ENCODE assay signal across 7 cellular contexts in the genomic region with DNA sequence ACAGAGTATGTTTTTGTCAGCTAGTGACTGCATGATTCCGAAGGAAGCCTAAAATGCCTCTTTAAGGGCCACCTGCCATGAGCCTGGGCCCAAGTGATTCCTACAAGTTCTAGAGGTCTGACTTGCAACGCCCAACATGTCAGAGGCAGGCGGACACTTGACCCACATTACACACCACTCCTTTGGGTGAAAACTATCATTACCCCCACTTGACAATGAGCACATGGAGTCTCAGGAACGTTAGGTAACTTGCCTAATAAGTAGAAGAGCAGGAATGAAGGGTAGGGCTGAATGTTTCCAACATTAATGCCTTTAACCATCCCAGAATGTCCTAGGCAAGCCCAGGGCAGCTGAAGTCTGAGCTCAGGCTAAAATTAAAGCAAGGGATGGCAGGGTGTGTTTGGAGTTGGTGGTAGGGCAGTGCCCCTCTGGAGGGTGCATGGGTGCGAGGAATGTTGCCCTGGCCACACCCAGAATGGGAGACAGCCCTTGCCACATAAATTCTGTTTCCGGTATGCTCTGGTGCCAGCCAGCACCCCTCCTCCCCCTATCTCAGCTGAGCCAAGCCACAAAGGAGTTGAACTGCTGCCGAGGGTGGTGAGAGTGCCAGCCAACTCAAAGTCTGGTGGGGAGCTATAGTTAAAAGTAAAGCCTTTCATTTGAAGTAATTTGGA. TPM values are rescaled to one million over a fixed set of nuclear protein-coding genes. Genes with fewer than 3 reads are reported as not detected.
DNase-seq lines count a peak whose midpoint lies in the region; ATAC-seq, FAIRE-seq and TF ChIP-seq lines count a peak whose summit lies in the region.

No MANE protein-coding gene starts in this region.

- no peak overlapping the region for H3K14ac ChIP-seq in H1 (ENCODE audit: insufficient read length)

- peak overlapping the region; percentile 15 for H4K91ac ChIP-seq in H1 (replicated peaks; ENCODE audit: insufficient read length, low read length)

- CTCF ChIA-PET in H1 (lab: Charles Lee; ENCODE audit: partially characterized antibody), result interaction anchor here (0.9 kb wide), 1 partner anchor 12 kb away, joined by 4 read pairs; no protein-coding TSS in a partner anchor

- H2AK5ac ChIP-seq in H1 (ENCODE audit: low read depth, low read length), result peak overlapping the region; percentile 15; the same call in 1 of the 2 replicates

- H3K56ac ChIP-seq in H1 (replicated peaks; ENCODE audit: insufficient read length, low read depth, low read length), result no peak overlapping the region

- H3K4me2 ChIP-seq in Loucy (ENCODE audit: low read depth, low read length, poor library complexity, severe bottlenecking) (peak overlapping the region; percentile 67), H1 (ENCODE audit: insufficient read depth in 1 of 2, low read depth in 2 of 2, low read length in 2 of 2) (no peak overlapping the region)

- no peak overlapping the region for H3K23ac ChIP-seq in H1 (ENCODE audit: insufficient read length)

- H3K27ac ChIP-seq in H1 (ENCODE audit: low read depth, low read length) (no peak overlapping the region), pancreas (no peak overlapping the region)

- H3K4ac ChIP-seq in H1 (replicated peaks; ENCODE audit: insufficient read length, low read depth, low read length), result peak overlapping the region; percentile 40

- no peak for TF ChIP-seq RAD21 in H1 (IDR thresholded peaks at IDR 0.05 in 1 of 2, conservative IDR thresholded peaks at IDR 0.05 in 1 of 2; ENCODE audit: low read depth in 2 of 2, low read length in 2 of 2)

- 0 out of 2 replicates have a peak overlapping the region, but pooled peaks have one; percentile 51 for H2BK20ac ChIP-seq in H1 (ENCODE audit: low read length)

- no peaks in the 10 kb centered on the region for H3K79me1 ChIP-seq in H1 (ENCODE audit: low read depth, low read length)

- 0 out of 2 replicates have a peak overlapping the region, but pooled peaks have one; percentile 63 for H2BK15ac ChIP-seq in H1 (ENCODE audit: low read length)

- TF ChIP-seq EP300 in H1 (IDR thresholded peaks at IDR 0.05; ENCODE audit: borderline replicate concordance in 1 of 2, low read depth in 2 of 2, low read length in 2 of 2), result no peak

- no peaks in the 10 kb centered on the region for H3K36me3 ChIP-seq in Loucy (ENCODE audit: insufficient read depth, low read length)
- H3K36me3 ChIP-seq in H1 (ENCODE audit: control insufficient read depth in 2 of 4, insufficient read depth in 4 of 4, low read length in 3 of 4), result no peaks in the 10 kb centered on the region
- H3K36me3 ChIP-seq in pancreas, result no peaks in the 10 kb centered on the region

- H2AFZ ChIP-seq in Loucy (ENCODE audit: low read length) (no peak overlapping the region), H1 (ENCODE audit: low read length) (no peak overlapping the region)

- H3K79me2 ChIP-seq in Loucy (ENCODE audit: insufficient read depth, low read length) (no peaks in the 10 kb centered on the region), H1 (ENCODE audit: control insufficient read depth in 1 of 2, insufficient read depth in 2 of 2, low read length in 2 of 2) (no peaks in the 10 kb centered on the region)

- TF ChIP-seq POLR2A in H1 (IDR thresholded peaks at IDR 0.05; ENCODE audit: control extremely low read depth in 1 of 2, low read depth in 2 of 2, low read length in 2 of 2), result no peak

- TF ChIP-seq CTCF in Loucy (conservative IDR thresholded peaks at IDR 0.05; ENCODE audit: low read length) (no peak), H1 (IDR thresholded peaks at IDR 0.05; ENCODE audit: control extremely low read depth in 1 of 3, insufficient read depth in 1 of 3, low read depth in 1 of 3, low read length in 3 of 3) (no peak), pancreas (IDR thresholded peaks at IDR 0.05) (no peak), GM20000 (IDR thresholded peaks at IDR 0.05; ENCODE audit: extremely low read depth, missing control alignments) (no peak)

- H3K9me3 ChIP-seq in Loucy (ENCODE audit: insufficient read depth, low read depth, low read length) (no peaks in the 10 kb centered on the region), H1 (ENCODE audit: insufficient read depth in 2 of 2, low read depth in 1 of 2, low read length in 1 of 2) (no peaks in the 10 kb centered on the region), pancreas (no peaks in the 10 kb centered on the region)

- peak overlapping the region; percentile 58 for H3K9ac ChIP-seq in Loucy (ENCODE audit: low read depth, low read length, poor library complexity, severe bottlenecking)
- no peak overlapping the region for H3K9ac ChIP-seq in H1 (replicated peaks in 1 of 4; ENCODE audit: extremely low read depth in 1 of 4, low read depth in 3 of 4, low read length in 3 of 4)

- H3K27me3 ChIP-seq in Loucy (ENCODE audit: insufficient read depth, low read length, poor library complexity, severe bottlenecking) (no peaks in the 10 kb centered on the region), H1 (replicated peaks in 1 of 4; ENCODE audit: control insufficient read depth in 3 of 4, extremely low read depth in 1 of 4, insufficient read depth in 3 of 4, low read length in 3 of 4) (no peaks in the 10 kb centered on the region), pancreas (no peaks in the 10 kb centered on the region)

- peaks cover 60% of the 10 kb centered on the region for H3K4me1 ChIP-seq in Loucy (ENCODE audit: insufficient read depth, low read length, poor library complexity, severe bottlenecking)
- peaks cover 0 to 2% (median 0%) of the 10 kb centered on the region in 4 experiments; a peak in 2 of 7 replicates for H3K4me1 ChIP-seq in H1 (replicated peaks in 1 of 4; ENCODE audit: control insufficient read depth in 3 of 4, insufficient read depth in 4 of 4, low read length in 3 of 4)
- H3K4me1 ChIP-seq in pancreas, result no peaks in the 10 kb centered on the region

- POLR2A ChIA-PET in H1 (lab: Charles Lee; ENCODE audit: partially characterized antibody), result interaction anchor here (3.7 kb wide), 1 partner anchor 8 kb away, joined by 12 read pairs; no protein-coding TSS in a partner anchor

- H3K4me3 ChIP-seq in Loucy (ENCODE audit: low read length, poor library complexity, severe bottlenecking) (peak overlapping the region; percentile 28), H1 (ENCODE audit: extremely low read depth in 1 of 4, insufficient read depth in 2 of 4, low read depth in 3 of 4, low read length in 4 of 4) (no peak overlapping the region), pancreas (no peak overlapping the region)

- WGBS in H1 (ENCODE audit: extremely low coverage in 1 of 2, insufficient coverage in 1 of 2, insufficient read length in 1 of 2, insufficient replicate concordance in 2 of 2, low coverage in 1 of 2, low lambda C conversion rate in 2 of 2, missing lambda C conversion rate in 1 of 2), 2 experiments, result 89% methylated on average over 7 of the region's 7 CpGs; no CpG with 5 or more reads in 1 of the 2 experiments
- 66 to 75% methylated on average over 7 of the region's 7 CpGs for WGBS in pancreas, 2 donors

- peak overlapping the region; percentile 57; the same call in 1 of the 2 replicates for H2BK5ac ChIP-seq in H1 (ENCODE audit: low read depth, low read length)

- DNase-seq in DMS79 treated with DMSO at 0.1 percent for 48 hours (lab: John Stamatoyannopoulos, UW), result peak; percentile 68
- DNase-seq in H1 (ENCODE audit: low read depth in 1 of 2, low spot score in 2 of 2), result no peak
- DNase-seq in pancreas, result peak in 2 of 6 donors; percentile 20 to 40
- no peak for DNase-seq in NK-92 (lab: John Stamatoyannopoulos, UW; ENCODE audit: unreplicated experiment)
- no peak for DNase-seq in GM20000 (ENCODE audit: low spot score)

- H2BK12ac ChIP-seq in H1 (ENCODE audit: low read depth, low read length), result peak overlapping the region; percentile 82; the same call in 1 of the 2 replicates

- no peaks in the 10 kb centered on the region for H3K9me2 ChIP-seq in Loucy (replicated peaks; ENCODE audit: low read depth, low read length)

- H3F3A ChIP-seq in Loucy (ENCODE audit: low read depth), result no peaks in the 10 kb centered on the region

- H3K18ac ChIP-seq in H1 (ENCODE audit: extremely low read depth, low read length), result no peak overlapping the region

- no peaks in the 10 kb centered on the region for H4K20me1 ChIP-seq in Loucy (ENCODE audit: insufficient read depth, low read length, poor library complexity, severe bottlenecking)
- no peaks in the 10 kb centered on the region for H4K20me1 ChIP-seq in H1 (replicated peaks in 1 of 2; ENCODE audit: control insufficient read depth in 1 of 2, insufficient read depth in 2 of 2, low read length in 2 of 2)

- no peak overlapping the region for H2BK120ac ChIP-seq in H1 (replicated peaks; ENCODE audit: low read depth, low read length)

- H4K5ac ChIP-seq in H1 (ENCODE audit: insufficient read length, low read depth, low read length), result no peak overlapping the region

- H4K8ac ChIP-seq in H1 (ENCODE audit: extremely low read depth, insufficient read depth, low read length), result no peak overlapping the region

- intact Hi-C loops in pancreas (cut with DNase I), result no loop called here

- ATAC-seq in pancreas (peak in 3 of 4 donors; percentile 58 to 69 (median 67)), GM21737 (IDR thresholded peaks at IDR 0.05; ENCODE audit: unreplicated experiment) (no peak)

- FAIRE-seq in H1 (lab: Jason Lieb, UNC), result no peak
- no peak for FAIRE-seq in pancreas (lab: Jason Lieb, UNC)

- no peaks in the 10 kb centered on the region; the same call in 1 of the 2 replicates for H3K23me2 ChIP-seq in H1 (ENCODE audit: low read depth, low read length)

RNA-seq across cellular contexts. Expression of gene PLAAT2, which starts 2.5 kb away (rescaled TPM):
- total RNA-seq in H1 (2021; fragmentation: NEBNext Ultra II Directional; extraction: Animal tissue kit (Norgen Biotek cat#: 25700)), result 0.61 TPM in 1 of 2 replicates, not detected in the other
- polyA plus RNA-seq in H1 (2011; rRNA removed), result 0.39 and 0.42 TPM in 2 replicates
- 0.36 TPM for polyA plus RNA-seq in H1 (2011; cell fraction: cytosol; rRNA removed)
- polyA plus RNA-seq in H1 (2011; cell fraction: nucleus; rRNA removed), result 0.64 TPM
- 0.28 to 0.50 TPM in 2 of 4 replicates, not detected in the others for polyA plus RNA-seq in H1 (2012, experiment 1 of 2)
- polyA plus RNA-seq in H1 (2012, experiment 2 of 2), result not detected
- 0.10 TPM for polyA plus RNA-seq in H1 (2013, experiment 1 of 2)
- 0.26 TPM for polyA plus RNA-seq in H1 (2013, experiment 2 of 2)
- polyA minus RNA-seq in H1 (2011; rRNA and poly(A)+ RNA removed), result not detected in 2 replicates
- polyA minus RNA-seq in H1 (2011; cell fraction: cytosol; rRNA and poly(A)+ RNA removed), result not detected
- not detected for polyA minus RNA-seq in H1 (2011; cell fraction: nucleus; rRNA and poly(A)+ RNA removed)
- total RNA-seq in pancreas, result not detected
- under 1 TPM in 1 of 2 donors, not detected in 1; 0.26 TPM for polyA plus RNA-seq in pancreas

RNA-seq across cellular contexts. Expression of gene PLAAT4, which starts 24.0 kb away (rescaled TPM):
- total RNA-seq in H1 (2021; fragmentation: NEBNext Ultra II Directional; extraction: Animal tissue kit (Norgen Biotek cat#: 25700)), result 2.6 and 2.8 TPM in 2 replicates
- 3.9 and 4.1 TPM in 2 replicates for polyA plus RNA-seq in H1 (2011; rRNA removed)
- polyA plus RNA-seq in H1 (2011; cell fraction: cytosol; rRNA removed), result 5.8 TPM
- 5.1 TPM for polyA plus RNA-seq in H1 (2011; cell fraction: nucleus; rRNA removed)
- 2.6 to 3.9 TPM (median 3.2 TPM) in 4 replicates for polyA plus RNA-seq in H1 (2012, experiment 1 of 2)
- polyA plus RNA-seq in H1 (2012, experiment 2 of 2), result 1.5 TPM
- 1.1 TPM for polyA plus RNA-seq in H1 (2013, experiment 1 of 2)
- 1.7 TPM for polyA plus RNA-seq in H1 (2013, experiment 2 of 2)
- polyA minus RNA-seq in H1 (2011; rRNA and poly(A)+ RNA removed), result 1.00 and 1.6 TPM in 2 replicates
- 2.1 TPM for polyA minus RNA-seq in H1 (2011; cell fraction: cytosol; rRNA and poly(A)+ RNA removed)
- polyA minus RNA-seq in H1 (2011; cell fraction: nucleus; rRNA and poly(A)+ RNA removed), result 2.8 TPM
- total RNA-seq in pancreas, result 10 to 100 TPM in 2 of 6 donors, 1 to 10 TPM in 4; 3.3 to 32.4 (median 5.7) TPM
- polyA plus RNA-seq in pancreas, result 10 to 100 TPM; 13.5 to 16.2 TPM

RNA-seq across cellular contexts. Expression of gene PLAAT3, which starts 53.6 kb away (rescaled TPM):
- 109 and 117 TPM in 2 replicates for total RNA-seq in H1 (2021; fragmentation: NEBNext Ultra II Directional; extraction: Animal tissue kit (Norgen Biotek cat#: 25700))
- 170 and 190 TPM in 2 replicates for polyA plus RNA-seq in H1 (2011; rRNA removed)
- polyA plus RNA-seq in H1 (2011; cell fraction: cytosol; rRNA removed), result 183 TPM
- 136 TPM for polyA plus RNA-seq in H1 (2011; cell fraction: nucleus; rRNA removed)
- 113 to 153 TPM (median 133 TPM) in 4 replicates for polyA plus RNA-seq in H1 (2012, experiment 1 of 2)
- 50.1 TPM for polyA plus RNA-seq in H1 (2012, experiment 2 of 2)
- polyA plus RNA-seq in H1 (2013, experiment 1 of 2), result 82.7 TPM
- polyA plus RNA-seq in H1 (2013, experiment 2 of 2), result 87.6 TPM
- 117 and 161 TPM in 2 replicates for polyA minus RNA-seq in H1 (2011; rRNA and poly(A)+ RNA removed)
- 65.9 TPM for polyA minus RNA-seq in H1 (2011; cell fraction: cytosol; rRNA and poly(A)+ RNA removed)
- polyA minus RNA-seq in H1 (2011; cell fraction: nucleus; rRNA and poly(A)+ RNA removed), result 49.6 TPM
- 10 to 100 TPM; 15.2 to 36.0 (median 19.1) TPM for total RNA-seq in pancreas
- polyA plus RNA-seq in pancreas, result 10 to 100 TPM; 26.7 to 30.6 TPM

RNA-seq across cellular contexts. Expression of gene LGALS12, which starts 54.8 kb away (rescaled TPM):
- total RNA-seq in H1 (2021; fragmentation: NEBNext Ultra II Directional; extraction: Animal tissue kit (Norgen Biotek cat#: 25700)), result 1.3 and 1.6 TPM in 2 replicates
- polyA plus RNA-seq in H1 (2011; rRNA removed), result 2.9 and 3.2 TPM in 2 replicates
- polyA plus RNA-seq in H1 (2011; cell fraction: cytosol; rRNA removed), result 2.7 TPM
- 3.4 TPM for polyA plus RNA-seq in H1 (2011; cell fraction: nucleus; rRNA removed)
- polyA plus RNA-seq in H1 (2012, experiment 1 of 2), result 1.1 to 1.9 TPM (median 1.6 TPM) in 4 replicates
- 1.1 TPM for polyA plus RNA-seq in H1 (2012, experiment 2 of 2)
- 0.83 TPM for polyA plus RNA-seq in H1 (2013, experiment 1 of 2)
- polyA plus RNA-seq in H1 (2013, experiment 2 of 2), result 0.90 TPM
- polyA minus RNA-seq in H1 (2011; rRNA and poly(A)+ RNA removed), result 3.0 and 3.5 TPM in 2 replicates
- not detected for polyA minus RNA-seq in H1 (2011; cell fraction: cytosol; rRNA and poly(A)+ RNA removed)
- polyA minus RNA-seq in H1 (2011; cell fraction: nucleus; rRNA and poly(A)+ RNA removed), result 1.7 TPM
- total RNA-seq in pancreas, result 1 to 10 TPM in 2 of 6 donors, under 1 TPM in 2, not detected in 2; 0.13 to 1.4 (median 0.79) TPM
- polyA plus RNA-seq in pancreas, result 1 to 10 TPM in 1 of 2 donors, under 1 TPM in 1; 0.21 to 2.1 TPM
